Comparison of ENCODE assay signal across 8 cellular contexts in the genomic region with DNA sequence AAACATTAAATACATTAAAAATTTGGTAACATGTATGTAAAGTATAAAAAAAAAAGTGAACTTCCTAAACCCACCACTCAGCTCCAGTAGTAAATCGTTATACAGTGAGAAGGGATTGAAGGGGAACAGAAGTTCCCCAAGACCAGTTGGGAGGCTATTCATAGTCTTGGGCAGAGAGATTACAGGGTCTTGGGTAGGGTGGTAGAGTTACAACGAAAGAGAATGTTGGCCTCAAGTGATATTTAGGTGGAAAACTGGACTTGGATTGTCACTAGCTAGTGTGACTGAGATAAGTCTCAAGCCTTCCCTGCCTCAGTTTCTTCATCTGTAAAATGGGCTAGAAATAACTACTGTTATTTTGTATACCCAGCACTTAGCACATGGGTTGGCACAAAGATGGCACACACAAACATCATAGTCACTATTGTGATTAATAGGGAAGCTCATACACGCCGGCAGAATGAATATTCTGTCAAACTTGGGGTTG. TPM values are rescaled to one million over a fixed set of nuclear protein-coding genes. Genes with fewer than 3 reads are reported as not detected.
DNase-seq lines count a peak whose midpoint lies in the region; ATAC-seq and TF ChIP-seq lines count a peak whose summit lies in the region.

No MANE protein-coding gene starts in this region.

- H3K9me3 Mint-ChIP-seq in activated naive CD4-positive, alpha-beta T cell treated with anti-CD3 and anti-CD28 coated beads, Interleukin-2, amount 50 U/mL, for 24 hours, result no peaks in the 10 kb centered on the region

- in situ Hi-C loops in astrocyte of the cerebellum (cut with HindIII; ENCODE audit: low sequenced_read_pairs), result no loop called here

- peaks cover 10% of the 10 kb centered on the region for H3K36me3 Mint-ChIP-seq in activated naive CD4-positive, alpha-beta T cell treated with anti-CD3 and anti-CD28 coated beads, Interleukin-2, amount 50 U/mL, for 24 hours

- H3K4me1 Mint-ChIP-seq in activated naive CD4-positive, alpha-beta T cell treated with anti-CD3 and anti-CD28 coated beads, Interleukin-2, amount 50 U/mL, for 24 hours, result peaks cover 37% of the 10 kb centered on the region

- WGBS in lung, 2 donors, result 31 to 39% methylated on average over 4 of the region's 4 CpGs
- 40% methylated on average over 4 of the region's 4 CpGs for WGBS in urinary bladder

- H3K27ac ChIP-seq in lung (ENCODE audit: low read depth in 1 of 2, low read length in 1 of 2), result peak overlapping the region in 1 of 2 donors; percentile 83
- no peak overlapping the region for H3K27ac ChIP-seq in urinary bladder (ENCODE audit: low read depth)

- H3K4me3 ChIP-seq in astrocyte of the cerebellum (ENCODE audit: low read depth, low read length), result peak overlapping the region; percentile 96
- H3K4me3 ChIP-seq in lung, result peak overlapping the region; percentile 91
- peak overlapping the region; percentile 100 for H3K4me3 ChIP-seq in urinary bladder (ENCODE audit: low read depth, low read length)

- H3K27me3 Mint-ChIP-seq in activated naive CD4-positive, alpha-beta T cell treated with anti-CD3 and anti-CD28 coated beads, Interleukin-2, amount 50 U/mL, for 24 hours, result no peaks in the 10 kb centered on the region

- no peak for DNase-seq in activated naive CD4-positive, alpha-beta T cell treated with anti-CD3 and anti-CD28 coated beads, Interleukin-2, amount 50 U/mL, for 16 hours
- no peak for DNase-seq in astrocyte of the cerebellum (ENCODE audit: low read depth)
- no peak for DNase-seq in lung (ENCODE audit: low spot score)
- no peak for DNase-seq in germinal center (ENCODE audit: low spot score)
- no peak for DNase-seq in stimulated activated CD4-positive, alpha-beta T cell treated with anti-CD3 and anti-CD28 coated beads, Interleukin-4, amount 100 ng/mL, for 1 hour

- H3K27me3 ChIP-seq in lung (ENCODE audit: control insufficient read depth, insufficient read depth), result no peaks in the 10 kb centered on the region

- peak overlapping the region; percentile 86 for H3K4me3 Mint-ChIP-seq in activated naive CD4-positive, alpha-beta T cell treated with anti-CD3 and anti-CD28 coated beads, Interleukin-2, amount 50 U/mL, for 24 hours

- peak overlapping the region; percentile 87 for H3K27ac Mint-ChIP-seq in activated naive CD4-positive, alpha-beta T cell treated with anti-CD3 and anti-CD28 coated beads, Interleukin-2, amount 50 U/mL, for 24 hours

- H3K36me3 ChIP-seq in lung (ENCODE audit: control insufficient read depth in 2 of 2, insufficient read depth in 2 of 2, low read length in 2 of 2) (no peaks in the 10 kb centered on the region), urinary bladder (ENCODE audit: insufficient read depth) (no peaks in the 10 kb centered on the region)

- TF ChIP-seq CTCF in astrocyte of the cerebellum (IDR thresholded peaks at IDR 0.05; ENCODE audit: low read depth, low read length, missing control alignments), result no peak
- no peak for TF ChIP-seq CTCF in lung (IDR thresholded peaks at IDR 0.05; ENCODE audit: control extremely low read depth, extremely low read depth)

- H3K9me3 ChIP-seq in lung (ENCODE audit: control insufficient read depth in 2 of 2, insufficient read depth in 1 of 2, low read length in 1 of 2), result no peaks in the 10 kb centered on the region

- no peak for ATAC-seq in lung (ENCODE audit: insufficient read depth, low FRiP score)
- no peak for ATAC-seq in HG03135 (IDR thresholded peaks at IDR 0.05; ENCODE audit: unreplicated experiment)

- peaks cover 3 to 8% of the 10 kb centered on the region in 2 donors for H3K4me1 ChIP-seq in lung (ENCODE audit: control insufficient read depth in 2 of 2, insufficient read depth in 2 of 2, low read length in 2 of 2)
- H3K4me1 ChIP-seq in urinary bladder (ENCODE audit: insufficient read depth), result no peaks in the 10 kb centered on the region

RNA-seq across cellular contexts. Expression of a gene that starts 0.4 kb away (rescaled TPM):
- total RNA-seq in lung, result 10 to 100 TPM; 25.2 to 42.9 TPM
- polyA plus RNA-seq in lung, result 10 to 100 TPM in 1 of 2 donors, 1 to 10 TPM in 1; 9.6 to 12.6 TPM
- 41.1 TPM for total RNA-seq in urinary bladder
- 13.4 TPM for polyA plus RNA-seq in urinary bladder
